1 cellular context compared by ENCODE assay signal in the genomic region with DNA sequence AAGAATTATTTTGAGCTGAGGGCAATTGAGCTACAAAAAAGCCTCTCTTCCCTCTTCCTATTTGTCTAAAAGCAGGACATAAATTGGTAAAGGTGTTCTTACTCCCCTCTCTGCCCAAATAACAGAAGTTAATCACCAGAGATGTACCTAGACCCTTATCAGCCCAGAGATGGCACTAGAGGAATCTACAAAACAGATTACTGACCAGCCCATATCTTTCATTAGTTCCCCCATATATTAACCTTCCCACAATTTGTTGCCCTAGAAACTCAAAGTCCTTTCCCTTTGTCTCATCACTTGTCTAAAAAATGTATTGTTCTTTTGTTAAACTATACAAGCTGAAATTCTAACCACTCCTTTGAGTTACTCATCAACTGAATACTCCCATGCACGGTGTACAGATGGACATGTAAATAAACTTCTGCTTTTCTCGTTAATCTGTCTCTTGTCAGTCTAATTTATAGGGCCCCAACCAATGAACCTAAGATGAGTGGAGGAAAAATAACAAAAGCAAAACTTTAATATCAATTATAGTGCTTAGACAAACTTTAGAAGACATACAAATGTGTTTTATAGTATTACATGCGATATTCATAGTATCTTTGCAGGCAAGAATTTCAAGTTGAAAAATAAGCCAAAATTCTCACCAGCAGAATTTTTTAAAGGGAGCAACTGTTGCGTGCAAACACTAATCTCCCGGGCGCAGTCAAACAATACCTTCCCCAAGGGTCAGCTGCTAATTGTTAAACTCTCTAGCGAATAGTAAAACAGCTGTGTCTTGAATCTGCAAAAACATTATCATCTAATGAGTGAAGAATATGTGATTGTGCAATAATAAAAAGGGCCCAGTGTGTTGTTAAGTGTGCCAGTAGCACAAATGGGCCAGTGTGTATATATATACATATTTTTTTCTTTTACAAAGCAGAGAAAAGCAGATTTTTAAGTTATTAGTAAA.
A peak's percentile ranks its signal among the peaks of the same experiment; 100 is the strongest.
TF ChIP-seq lines count a peak whose summit lies in the region.

No MANE protein-coding gene starts in this region.

TF ChIP-seq in GM12878, 131 proteins besides CTCF, POLR2A, EP300 and RAD21:
- TF ChIP-seq ZNF622 (IDR thresholded peaks at IDR 0.05) (no peak), ZNF24 (IDR thresholded peaks at IDR 0.05) (0 out of 2 replicates have a peak, but pooled peaks have one; percentile 28), JUND (IDR thresholded peaks at IDR 0.05; ENCODE audit: low read depth, low read length) (no peak), NR2F1 (conservative IDR thresholded peaks at IDR 0.05) (no peak), POLR2AphosphoS5 (IDR thresholded peaks at IDR 0.05; ENCODE audit: low read length) (no peak), BACH1 (IDR thresholded peaks at IDR 0.05; ENCODE audit: borderline replicate concordance) (no peak), GABPA (IDR thresholded peaks at IDR 0.05; ENCODE audit: low read depth) (no peak), EED (IDR thresholded peaks at IDR 0.05; ENCODE audit: low read depth) (no peak), SMC3 (IDR thresholded peaks at IDR 0.05; ENCODE audit: borderline replicate concordance, low read length) (no peak), KDM1A (IDR thresholded peaks at IDR 0.05; ENCODE audit: borderline replicate concordance) (no peak), RELA (IDR thresholded peaks at IDR 0.05; ENCODE audit: borderline replicate concordance, partially characterized antibody) (no peak), ZNF207 (IDR thresholded peaks at IDR 0.05; ENCODE audit: borderline replicate concordance) (no peak), SMAD1 (IDR thresholded peaks at IDR 0.05; ENCODE audit: low read depth, partially characterized antibody) (no peak), ATF7 (IDR thresholded peaks at IDR 0.05; ENCODE audit: low read depth) (no peak)
- TF ChIP-seq, protein P1, sequence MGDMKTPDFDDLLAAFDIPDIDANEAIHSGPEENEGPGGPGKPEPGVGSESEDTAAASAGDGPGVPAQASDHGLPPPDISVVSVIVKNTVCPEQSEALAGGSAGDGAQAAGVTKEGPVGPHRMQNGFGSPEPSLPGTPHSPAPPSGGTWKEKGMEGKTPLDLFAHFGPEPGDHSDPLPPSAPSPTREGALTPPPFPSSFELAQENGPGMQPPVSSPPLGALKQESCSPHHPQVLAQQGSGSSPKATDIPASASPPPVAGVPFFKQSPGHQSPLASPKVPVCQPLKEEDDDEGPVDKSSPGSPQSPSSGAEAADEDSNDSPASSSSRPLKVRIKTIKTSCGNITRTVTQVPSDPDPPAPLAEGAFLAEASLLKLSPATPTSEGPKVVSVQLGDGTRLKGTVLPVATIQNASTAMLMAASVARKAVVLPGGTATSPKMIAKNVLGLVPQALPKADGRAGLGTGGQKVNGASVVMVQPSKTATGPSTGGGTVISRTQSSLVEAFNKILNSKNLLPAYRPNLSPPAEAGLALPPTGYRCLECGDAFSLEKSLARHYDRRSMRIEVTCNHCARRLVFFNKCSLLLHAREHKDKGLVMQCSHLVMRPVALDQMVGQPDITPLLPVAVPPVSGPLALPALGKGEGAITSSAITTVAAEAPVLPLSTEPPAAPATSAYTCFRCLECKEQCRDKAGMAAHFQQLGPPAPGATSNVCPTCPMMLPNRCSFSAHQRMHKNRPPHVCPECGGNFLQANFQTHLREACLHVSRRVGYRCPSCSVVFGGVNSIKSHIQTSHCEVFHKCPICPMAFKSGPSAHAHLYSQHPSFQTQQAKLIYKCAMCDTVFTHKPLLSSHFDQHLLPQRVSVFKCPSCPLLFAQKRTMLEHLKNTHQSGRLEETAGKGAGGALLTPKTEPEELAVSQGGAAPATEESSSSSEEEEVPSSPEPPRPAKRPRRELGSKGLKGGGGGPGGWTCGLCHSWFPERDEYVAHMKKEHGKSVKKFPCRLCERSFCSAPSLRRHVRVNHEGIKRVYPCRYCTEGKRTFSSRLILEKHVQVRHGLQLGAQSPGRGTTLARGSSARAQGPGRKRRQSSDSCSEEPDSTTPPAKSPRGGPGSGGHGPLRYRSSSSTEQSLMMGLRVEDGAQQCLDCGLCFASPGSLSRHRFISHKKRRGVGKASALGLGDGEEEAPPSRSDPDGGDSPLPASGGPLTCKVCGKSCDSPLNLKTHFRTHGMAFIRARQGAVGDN (IDR thresholded peaks at IDR 0.05) = no peak
- TF ChIP-seq, protein P2, sequence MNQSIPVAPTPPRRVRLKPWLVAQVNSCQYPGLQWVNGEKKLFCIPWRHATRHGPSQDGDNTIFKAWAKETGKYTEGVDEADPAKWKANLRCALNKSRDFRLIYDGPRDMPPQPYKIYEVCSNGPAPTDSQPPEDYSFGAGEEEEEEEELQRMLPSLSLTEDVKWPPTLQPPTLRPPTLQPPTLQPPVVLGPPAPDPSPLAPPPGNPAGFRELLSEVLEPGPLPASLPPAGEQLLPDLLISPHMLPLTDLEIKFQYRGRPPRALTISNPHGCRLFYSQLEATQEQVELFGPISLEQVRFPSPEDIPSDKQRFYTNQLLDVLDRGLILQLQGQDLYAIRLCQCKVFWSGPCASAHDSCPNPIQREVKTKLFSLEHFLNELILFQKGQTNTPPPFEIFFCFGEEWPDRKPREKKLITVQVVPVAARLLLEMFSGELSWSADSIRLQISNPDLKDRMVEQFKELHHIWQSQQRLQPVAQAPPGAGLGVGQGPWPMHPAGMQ (IDR thresholded peaks at IDR 0.05; ENCODE audit: borderline replicate concordance) = no peak
- TF ChIP-seq, protein P3, sequence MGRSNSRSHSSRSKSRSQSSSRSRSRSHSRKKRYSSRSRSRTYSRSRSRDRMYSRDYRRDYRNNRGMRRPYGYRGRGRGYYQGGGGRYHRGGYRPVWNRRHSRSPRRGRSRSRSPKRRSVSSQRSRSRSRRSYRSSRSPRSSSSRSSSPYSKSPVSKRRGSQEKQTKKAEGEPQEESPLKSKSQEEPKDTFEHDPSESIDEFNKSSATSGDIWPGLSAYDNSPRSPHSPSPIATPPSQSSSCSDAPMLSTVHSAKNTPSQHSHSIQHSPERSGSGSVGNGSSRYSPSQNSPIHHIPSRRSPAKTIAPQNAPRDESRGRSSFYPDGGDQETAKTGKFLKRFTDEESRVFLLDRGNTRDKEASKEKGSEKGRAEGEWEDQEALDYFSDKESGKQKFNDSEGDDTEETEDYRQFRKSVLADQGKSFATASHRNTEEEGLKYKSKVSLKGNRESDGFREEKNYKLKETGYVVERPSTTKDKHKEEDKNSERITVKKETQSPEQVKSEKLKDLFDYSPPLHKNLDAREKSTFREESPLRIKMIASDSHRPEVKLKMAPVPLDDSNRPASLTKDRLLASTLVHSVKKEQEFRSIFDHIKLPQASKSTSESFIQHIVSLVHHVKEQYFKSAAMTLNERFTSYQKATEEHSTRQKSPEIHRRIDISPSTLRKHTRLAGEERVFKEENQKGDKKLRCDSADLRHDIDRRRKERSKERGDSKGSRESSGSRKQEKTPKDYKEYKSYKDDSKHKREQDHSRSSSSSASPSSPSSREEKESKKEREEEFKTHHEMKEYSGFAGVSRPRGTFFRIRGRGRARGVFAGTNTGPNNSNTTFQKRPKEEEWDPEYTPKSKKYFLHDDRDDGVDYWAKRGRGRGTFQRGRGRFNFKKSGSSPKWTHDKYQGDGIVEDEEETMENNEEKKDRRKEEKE (IDR thresholded peaks at IDR 0.05) = no peak
- TF ChIP-seq, protein P4, sequence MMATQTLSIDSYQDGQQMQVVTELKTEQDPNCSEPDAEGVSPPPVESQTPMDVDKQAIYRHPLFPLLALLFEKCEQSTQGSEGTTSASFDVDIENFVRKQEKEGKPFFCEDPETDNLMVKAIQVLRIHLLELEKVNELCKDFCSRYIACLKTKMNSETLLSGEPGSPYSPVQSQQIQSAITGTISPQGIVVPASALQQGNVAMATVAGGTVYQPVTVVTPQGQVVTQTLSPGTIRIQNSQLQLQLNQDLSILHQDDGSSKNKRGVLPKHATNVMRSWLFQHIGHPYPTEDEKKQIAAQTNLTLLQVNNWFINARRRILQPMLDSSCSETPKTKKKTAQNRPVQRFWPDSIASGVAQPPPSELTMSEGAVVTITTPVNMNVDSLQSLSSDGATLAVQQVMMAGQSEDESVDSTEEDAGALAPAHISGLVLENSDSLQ (IDR thresholded peaks at IDR 0.05) = 0 out of 2 replicates have a peak, but pooled peaks have one; percentile 7
TF ChIP-seq in GM12878: peak in this region for 2.
